In genomic region chr17:40329981-40330794, GRCh38 we compare ENCODE assay signal across 8 cellular contexts. TPM values are rescaled to one million over a fixed set of nuclear protein-coding genes. Genes with fewer than 3 reads are reported as not detected.
DNase-seq lines count a peak whose midpoint lies in the region; ATAC-seq, FAIRE-seq and TF ChIP-seq lines count a peak whose summit lies in the region.

No MANE protein-coding gene starts in this region.

- no peaks in the 10 kb centered on the region for H3K27me3 Mint-ChIP-seq in stimulated activated naive CD8-positive, alpha-beta T cell treated with anti-CD3 and anti-CD28 coated beads, Interleukin-15, amount 100 ng/mL, for 72 hours

- WGBS in esophagus squamous epithelium, 2 donors: 20 to 80% methylated on average over 1 to 9 of the region's 9 CpGs

- H3K4me3 ChIP-seq in esophagus squamous epithelium: no peak overlapping the region

- H3K27me3 ChIP-seq in esophagus squamous epithelium: no peaks in the 10 kb centered on the region

- H3K27ac ChIP-seq in esophagus squamous epithelium: peak overlapping the region; percentile 1 to 88 (median 76)

- H3K4me3 Mint-ChIP-seq in stimulated activated naive CD8-positive, alpha-beta T cell treated with anti-CD3 and anti-CD28 coated beads, Interleukin-15, amount 100 ng/mL, for 72 hours: peak overlapping the region; percentile 22 to 44

- no peak for TF ChIP-seq CTCF in esophagus squamous epithelium (IDR thresholded peaks at IDR 0.05)

- H3K4me1 ChIP-seq in esophagus squamous epithelium: peaks cover 77 to 100% (median 95%) of the 10 kb centered on the region in 3 donors

- peak overlapping the region; percentile 10 to 27 for H3K27ac Mint-ChIP-seq in stimulated activated naive CD8-positive, alpha-beta T cell treated with anti-CD3 and anti-CD28 coated beads, Interleukin-15, amount 100 ng/mL, for 72 hours

- no peaks in the 10 kb centered on the region for H3K9me3 ChIP-seq in esophagus squamous epithelium

- H3K36me3 ChIP-seq in esophagus squamous epithelium: peaks cover 0 to 11% (median 0%) of the 10 kb centered on the region in 3 donors

- H3K9me3 Mint-ChIP-seq in stimulated activated naive CD8-positive, alpha-beta T cell treated with anti-CD3 and anti-CD28 coated beads, Interleukin-15, amount 100 ng/mL, for 72 hours: no peaks in the 10 kb centered on the region

- peak; percentile 44 for FAIRE-seq in RCC 7860 (lab: Jason Lieb, UNC)

- TF ChIP-seq POLR2A in esophagus squamous epithelium (IDR thresholded peaks at IDR 0.05): no peak

- intact Hi-C loops in esophagus squamous epithelium (cut with DNase I): no loop called here

- H3K4me1 Mint-ChIP-seq in stimulated activated naive CD8-positive, alpha-beta T cell treated with anti-CD3 and anti-CD28 coated beads, Interleukin-15, amount 100 ng/mL, for 72 hours: peaks cover 98% of the 10 kb centered on the region

- peak; percentile 45 for ATAC-seq in stimulated activated naive CD8-positive, alpha-beta T cell treated with anti-CD3 and anti-CD28 coated beads, Interleukin-15, amount 100 ng/mL, for 72 hours
- ATAC-seq in GM18498 (IDR thresholded peaks at IDR 0.05; ENCODE audit: unreplicated experiment): no peak

- DNase-seq in NCI-H524 (lab: John Stamatoyannopoulos, UW) (peak; percentile 61 to 84), NCI-H524 treated with DMSO at 0.1 percent for 48 hours (lab: John Stamatoyannopoulos, UW) (no peak), RCC 7860 (ENCODE audit: low spot score) (peak; percentile 34), esophagus squamous epithelium (lab: John Stamatoyannopoulos, UW) (no peak), NCI-H187 treated with DMSO at 0.1 percent for 48 hours (lab: John Stamatoyannopoulos, UW) (no peak), retina (no peak)
- DNase-seq in stimulated activated naive CD8-positive, alpha-beta T cell treated with anti-CD3 and anti-CD28 coated beads, Interleukin-15, amount 100 ng/mL, for 72 hours: no peak

RNA-seq across cellular contexts. Expression of gene RARA, which starts 21.2 kb away (rescaled TPM):
- 10 to 100 TPM in 2 of 4 donors, 1 to 10 TPM in 2; 6.7 to 14.2 (median 10.8) TPM for total RNA-seq in esophagus squamous epithelium

RNA-seq across cellular contexts. Expression of gene GJD3, which starts 34.3 kb away (rescaled TPM):
- 1 to 10 TPM in 1 of 4 donors, under 1 TPM in 2, not detected in 1; 0.38 to 1.7 (median 0.47) TPM for total RNA-seq in esophagus squamous epithelium

RNA-seq across cellular contexts. Expression of gene CDC6, which starts 42.5 kb away (rescaled TPM):
- total RNA-seq in esophagus squamous epithelium: 10 to 100 TPM in 2 of 4 donors, 1 to 10 TPM in 2; 2.9 to 17.8 (median 9.8) TPM

Comparison
In these comparisons a context has a peak if more than half of its experiments do, and no peak if none do; other contexts are left out.
1. DNase-seq: peak in NCI-H524 (2 of 2) and RCC 7860 (single experiment); none in NCI-H524 treated with DMSO at 0.1 percent for 48 hours (single experiment), esophagus squamous epithelium (single experiment), stimulated activated naive CD8-positive, alpha-beta T cell treated with anti-CD3 and anti-CD28 coated beads, Interleukin-15, amount 100 ng/mL, for 72 hours (0 of 2), NCI-H187 treated with DMSO at 0.1 percent for 48 hours (single experiment) and retina (single experiment).